ENCODE assay signal across 8 cellular contexts in genomic region chr17:75261336-75262111, GRCh38. TPM values are rescaled to one million over a fixed set of nuclear protein-coding genes. Genes with fewer than 3 reads are reported as not detected.
DNase-seq lines count a peak whose midpoint lies in the region; ATAC-seq, FAIRE-seq and TF ChIP-seq lines count a peak whose summit lies in the region.

Gene GGA3, minus strand, starts transcription at chr17:75261606. Its CDS starts 19 bp downstream, at chr17:75261587.
Gene MRPS7, plus strand, starts transcription at chr17:75261879. Its CDS starts 22 bp downstream, at chr17:75261901.

- H3K9ac ChIP-seq in IMR-90 (ENCODE audit: low read depth, low read length) (peak within 1 kb of the TSS; percentile 97), OCI-LY3 (ENCODE audit: low read length) (peak within 1 kb of the TSS; percentile 96), endothelial cell of umbilical vein (replicated peaks; ENCODE audit: extremely low read depth, insufficient read depth, low read length) (peak within 1 kb of the TSS; percentile 99)

- H2BK20ac ChIP-seq in IMR-90 (ENCODE audit: low read depth, low read length) = peak within 1 kb of the TSS; percentile 70; the same call in 1 of the 2 replicates

- H3K27me3 ChIP-seq in IMR-90 (ENCODE audit: control insufficient read depth, insufficient read depth, low read length) (no peaks in the 10 kb centered on the region), OCI-LY3 (ENCODE audit: low read depth, low read length) (no peaks in the 10 kb centered on the region), endothelial cell of umbilical vein (ENCODE audit: control insufficient read depth in 2 of 2, insufficient read depth in 2 of 2, low read length in 2 of 2) (no peaks in the 10 kb centered on the region), mononuclear cell (ENCODE audit: insufficient read depth, low read length) (no peaks in the 10 kb centered on the region)

- H2BK5ac ChIP-seq in IMR-90 (ENCODE audit: low read depth, low read length, poor library complexity, severe bottlenecking) = peak within 1 kb of the TSS; percentile 93

- TF ChIP-seq RAD21 in IMR-90 (IDR thresholded peaks at IDR 0.05; ENCODE audit: low read length) = no peak

- BruUV-seq in IMR-90 (replicated peaks; lab: Mats Ljungman, UMichigan) (TSS peak; percentile 73), endothelial cell of umbilical vein (replicated peaks; lab: Mats Ljungman, UMichigan) (no TSS peak)

- peak within 1 kb of the TSS; percentile 95 for H3K27ac ChIP-seq in IMR-90 (ENCODE audit: insufficient read depth, low read length)
- H3K27ac ChIP-seq in OCI-LY3 (ENCODE audit: low read length) = peak within 1 kb of the TSS; percentile 88
- peak within 1 kb of the TSS; percentile 97 for H3K27ac ChIP-seq in endothelial cell of umbilical vein (ENCODE audit: insufficient read depth, low read depth, low read length)

- peak within 1 kb of the TSS; percentile 95 for H3K23ac ChIP-seq in IMR-90 (ENCODE audit: low read depth, low read length)

- no peak for TF ChIP-seq CTCF in IMR-90 (conservative IDR thresholded peaks at IDR 0.05; ENCODE audit: low read depth, low read length)
- no peak for TF ChIP-seq CTCF in OCI-LY3 (IDR thresholded peaks at IDR 0.05; ENCODE audit: low read depth, low read length)
- TF ChIP-seq CTCF in endothelial cell of umbilical vein (IDR thresholded peaks at IDR 0.05; ENCODE audit: extremely low read depth in 1 of 2, insufficient read depth in 1 of 2, low read depth in 1 of 2, low read length in 2 of 2) = no peak

- H3K4me1 ChIP-seq in IMR-90 (ENCODE audit: control insufficient read depth, insufficient read depth, low read length) (peaks cover 3% of the 10 kb centered on the region), OCI-LY3 (ENCODE audit: low read length) (peaks cover 18% of the 10 kb centered on the region), endothelial cell of umbilical vein (ENCODE audit: control insufficient read depth, extremely low read depth, insufficient read depth, low read length) (peaks cover 27% of the 10 kb centered on the region), mononuclear cell (ENCODE audit: insufficient read depth, low read length) (peaks cover 54% of the 10 kb centered on the region)

- H4K91ac ChIP-seq in IMR-90 (ENCODE audit: insufficient read depth, low read depth, low read length) = peak within 1 kb of the TSS; percentile 95

- TF ChIP-seq POLR2A in IMR-90 (IDR thresholded peaks at IDR 0.05; ENCODE audit: low read depth, low read length) (peak; percentile 89), endothelial cell of umbilical vein (IDR thresholded peaks at IDR 0.05; ENCODE audit: low read depth, low read length) (peak; percentile 76)

- H3K79me1 ChIP-seq in IMR-90 (ENCODE audit: low read depth in 1 of 2, low read length in 2 of 2) = peaks cover 37 to 48% of the 10 kb centered on the region in 2 experiments

- no peaks in the 10 kb centered on the region for H3K9me3 ChIP-seq in IMR-90 (ENCODE audit: control insufficient read depth, insufficient read depth, low read length)
- H3K9me3 ChIP-seq in OCI-LY3 (ENCODE audit: insufficient read depth, low read length) = no peaks in the 10 kb centered on the region
- no peaks in the 10 kb centered on the region for H3K9me3 ChIP-seq in endothelial cell of umbilical vein (replicated peaks; ENCODE audit: control insufficient read depth, insufficient read depth, low read length)
- H3K9me3 ChIP-seq in mononuclear cell (ENCODE audit: low read depth, low read length) = no peaks in the 10 kb centered on the region

- H3K79me2 ChIP-seq in OCI-LY3 (ENCODE audit: low read length) = peaks cover 54% of the 10 kb centered on the region
- peaks cover 45% of the 10 kb centered on the region for H3K79me2 ChIP-seq in endothelial cell of umbilical vein (ENCODE audit: control insufficient read depth, insufficient read depth, low read length)

- H3K36me3 ChIP-seq in IMR-90 (ENCODE audit: control insufficient read depth, insufficient read depth, low read length) (peaks cover 20% of the 10 kb centered on the region), OCI-LY3 (replicated peaks; ENCODE audit: low read depth, low read length) (peaks cover 23% of the 10 kb centered on the region), endothelial cell of umbilical vein (ENCODE audit: control insufficient read depth in 2 of 2, extremely low read depth in 1 of 2, insufficient read depth in 2 of 2, low read length in 2 of 2) (peaks cover 3 to 8% of the 10 kb centered on the region in 2 experiments)

- peak within 1 kb of the TSS; percentile 92 for H3K4ac ChIP-seq in IMR-90 (ENCODE audit: low read depth, low read length)

- H3K14ac ChIP-seq in IMR-90 (replicated peaks; ENCODE audit: low read depth, low read length) = peak within 1 kb of the TSS; percentile 97

- peak; percentile 73 for ATAC-seq in GM21526 (IDR thresholded peaks at IDR 0.05; ENCODE audit: low FRiP score, unreplicated experiment)
- peak; percentile 98 for ATAC-seq in IMR-90 (ENCODE audit: low read depth)

- H3K18ac ChIP-seq in IMR-90 (ENCODE audit: low read depth, low read length) = peak within 1 kb of the TSS; percentile 89

- H3K4me2 ChIP-seq in IMR-90 (ENCODE audit: low read depth, low read length) = peak within 1 kb of the TSS; percentile 98
- H3K4me2 ChIP-seq in OCI-LY3 (ENCODE audit: low read length) = peak within 1 kb of the TSS; percentile 97
- peak within 1 kb of the TSS; percentile 88 for H3K4me2 ChIP-seq in endothelial cell of umbilical vein (ENCODE audit: insufficient read depth, low read length)

- H3K9me1 ChIP-seq in IMR-90 (ENCODE audit: insufficient read depth, low read length) (peaks cover 7% of the 10 kb centered on the region), endothelial cell of umbilical vein (replicated peaks; ENCODE audit: control insufficient read depth, extremely low read depth, insufficient read depth, low read length) (no peaks in the 10 kb centered on the region)

- H2AFZ ChIP-seq in IMR-90 (replicated peaks; ENCODE audit: low read length, poor library complexity) (peak within 1 kb of the TSS; percentile 94), OCI-LY3 (ENCODE audit: low read depth, low read length) (peak within 1 kb of the TSS; percentile 56; the same call in 1 of the 2 replicates), endothelial cell of umbilical vein (ENCODE audit: low read depth, low read length) (peak within 1 kb of the TSS; percentile 68)

- WGBS in IMR-90 (ENCODE audit: extremely low coverage in 2 of 2, insufficient read length in 1 of 2), 2 experiments = 1% methylated on average over 43 of the region's 69 CpGs; no CpG with 5 or more reads in 1 of the 2 experiments

- H2BK15ac ChIP-seq in IMR-90 (ENCODE audit: low read depth, low read length) = peak within 1 kb of the TSS; percentile 95

- CTCF ChIA-PET in IMR-90 (lab: Yijun Ruan, JAX) (interaction anchor here (1.2 to 3.2 kb wide), 2 partner anchors 10 to 148 kb away, joined by 5 to 18 read pairs; partner anchors contain the start of gene MIF4GD), endothelial cell of umbilical vein (lab: Charles Lee) (interaction anchor here (1.1 to 4.5 kb wide), 7 partner anchors 9 to 300 kb away, joined by 3 to 80 read pairs (median 15); partner anchors contain the start of genes MIF4GD and SLC25A19)

- peak within 1 kb of the TSS; percentile 89 for H4K5ac ChIP-seq in IMR-90 (ENCODE audit: low read depth, low read length)

- in situ Hi-C loops in Caki2 (cut with HindIII; ENCODE audit: low pct_unique_long_range_greater_than_20kb, low sequenced_read_pairs) (no loop called here), IMR-90 (cut with MboI; ENCODE audit: low sequenced_read_pairs) (no loop called here)

- H3K56ac ChIP-seq in IMR-90 (ENCODE audit: extremely low read depth, insufficient read depth, low read length) = peak within 1 kb of the TSS; percentile 96

- H2AK5ac ChIP-seq in IMR-90 (ENCODE audit: low read depth, low read length) = peak within 1 kb of the TSS; percentile 79

- peak within 1 kb of the TSS; percentile 94 for H2AK9ac ChIP-seq in IMR-90 (replicated peaks; ENCODE audit: low read depth, low read length, poor library complexity)

- peak; percentile 99 for FAIRE-seq in endothelial cell of umbilical vein (lab: Jason Lieb, UNC)

- peak within 1 kb of the TSS; percentile 91 for H3K4me3 ChIP-seq in IMR-90 (ENCODE audit: insufficient read depth, low read depth, low read length)
- peak within 1 kb of the TSS; percentile 95 for H3K4me3 ChIP-seq in OCI-LY3 (ENCODE audit: low read length)
- peak within 1 kb of the TSS; percentile 64 to 92 (median 76) for H3K4me3 ChIP-seq in endothelial cell of umbilical vein (replicated peaks in 1 of 3; ENCODE audit: insufficient read depth in 1 of 3, low read depth in 1 of 3, low read length in 3 of 3)
- H3K4me3 ChIP-seq in mononuclear cell (ENCODE audit: low read length) = peak within 1 kb of the TSS; percentile 94

- POLR2A ChIA-PET in IMR-90 (lab: Charles Lee; ENCODE audit: unreplicated experiment) = interaction anchor here (0.6 to 1.5 kb wide), 3 partner anchors 10 to 220 kb away, joined by 3 to 7 read pairs (median 4); partner anchors contain the start of gene MIF4GD
- POLR2A ChIA-PET in endothelial cell of umbilical vein (lab: Charles Lee) = interaction anchor here (0.5 to 3.2 kb wide), 5 partner anchors 9 to 31 kb away, joined by 5 to 23 read pairs (median 5); partner anchors contain the start of genes MIF4GD and SLC25A19

- peak within 1 kb of the TSS; percentile 97 for H4K8ac ChIP-seq in IMR-90 (ENCODE audit: low read depth in 2 of 2, low read length in 2 of 2)

- dilution Hi-C loops in IMR-90 (cut with HindIII; ENCODE audit: low sequenced_read_pairs, unreplicated experiment) (no loop called here), endothelial cell of umbilical vein (cut with MboI; ENCODE audit: extremely low pct_ligation_motif_present, low sequenced_read_pairs) (no loop called here)

- H4K20me1 ChIP-seq in IMR-90 (ENCODE audit: insufficient read depth, low read length) = peaks cover 22% of the 10 kb centered on the region; the same call in 1 of the 2 replicates
- no peaks in the 10 kb centered on the region; the same call in 1 of the 2 replicates for H4K20me1 ChIP-seq in OCI-LY3 (ENCODE audit: insufficient read depth, low read length)
- no peaks in the 10 kb centered on the region for H4K20me1 ChIP-seq in endothelial cell of umbilical vein (replicated peaks; ENCODE audit: control insufficient read depth, extremely low read depth, insufficient read depth, low read length)

- H2BK120ac ChIP-seq in IMR-90 (ENCODE audit: low read depth, low read length) = peak within 1 kb of the TSS; percentile 87

- DNase-seq in Caki2 (ENCODE audit: low read depth) = peak; percentile 95
- peak; percentile 90 for DNase-seq in IMR-90
- DNase-seq in activated CD8-positive, alpha-beta memory T cell treated with anti-CD3 and anti-CD28 coated beads, Interleukin-2, amount 50 U/mL, for 48 hours = peak; percentile 97
- peak; percentile 95 for DNase-seq in endothelial cell of umbilical vein (ENCODE audit: low read depth, low spot score)
- peak; percentile 90 for DNase-seq in stimulated activated CD8-positive, alpha-beta memory T cell treated with anti-CD3 and anti-CD28 coated beads, Interleukin-4, amount 100 ng/mL, for 1 hour (ENCODE audit: low read depth in 2 of 2, low spot score in 1 of 2)

- intact Hi-C loops in IMR-90 (cut with micrococcal nuclease) (no loop called here), endothelial cell of umbilical vein (cut with micrococcal nuclease) (loop anchor here (1.0 kb wide), 1 partner anchor 21 kb away; no protein-coding TSS in a partner anchor)

RNA-seq across cellular contexts. Expression of gene GGA3, which starts in this region (rescaled TPM):
- 8.7 and 14.0 TPM in 2 replicates for total RNA-seq in Caki2 (2014; rRNA removed; shearing (Covaris generic); ENCODE audit: low replicate concordance)
- total RNA-seq in IMR-90 (2012; rRNA removed) (12.8 and 15.1 TPM in 2 replicates), endothelial cell of umbilical vein (39.2 and 62.9 TPM in 2 replicates), mononuclear cell (36.9 TPM)
- polyA plus RNA-seq in IMR-90 (2012; rRNA removed) (35.2 and 37.7 TPM in 2 replicates), endothelial cell of umbilical vein (41.2 and 41.6 TPM in 2 replicates)
- polyA plus RNA-seq in IMR-90 (2012; cell fraction: cytosol; rRNA removed) = 11.8 and 16.9 TPM in 2 replicates
- 173 and 223 TPM in 2 replicates for polyA plus RNA-seq in IMR-90 (2012; cell fraction: nucleus; rRNA removed; ENCODE audit: low replicate concordance)
- 23.6 and 24.8 TPM in 2 replicates for polyA plus RNA-seq in endothelial cell of umbilical vein (2011; cell fraction: cytosol; rRNA removed)
- 226 and 231 TPM in 2 replicates for polyA plus RNA-seq in endothelial cell of umbilical vein (2011; cell fraction: nucleus; rRNA removed)
- 34.2 and 34.6 TPM in 2 replicates for polyA plus RNA-seq in endothelial cell of umbilical vein (2012)
- 46.8 and 50.6 TPM in 2 replicates for polyA minus RNA-seq in endothelial cell of umbilical vein
- polyA minus RNA-seq in endothelial cell of umbilical vein (2011; cell fraction: cytosol; rRNA and poly(A)+ RNA removed) = 15.4 TPM
- 43.3 and 47.6 TPM in 2 replicates for polyA minus RNA-seq in endothelial cell of umbilical vein (2011; cell fraction: nucleus; rRNA and poly(A)+ RNA removed)

RNA-seq across cellular contexts. Expression of gene MRPS7, which starts in this region (rescaled TPM):
- total RNA-seq in Caki2 (2014; rRNA removed; shearing (Covaris generic); ENCODE audit: low replicate concordance) = 93.0 and 129 TPM in 2 replicates
- total RNA-seq in IMR-90 (2012; rRNA removed) (55.9 and 62.5 TPM in 2 replicates), endothelial cell of umbilical vein (65.7 and 79.8 TPM in 2 replicates), mononuclear cell (27.1 TPM)
- polyA plus RNA-seq in IMR-90 (2012; rRNA removed) (60.5 and 70.3 TPM in 2 replicates), endothelial cell of umbilical vein (74.8 and 82.8 TPM in 2 replicates)
- polyA plus RNA-seq in IMR-90 (2012; cell fraction: cytosol; rRNA removed) = 35.4 and 53.8 TPM in 2 replicates
- 22.2 and 34.6 TPM in 2 replicates for polyA plus RNA-seq in IMR-90 (2012; cell fraction: nucleus; rRNA removed; ENCODE audit: low replicate concordance)
- 95.3 and 99.5 TPM in 2 replicates for polyA plus RNA-seq in endothelial cell of umbilical vein (2011; cell fraction: cytosol; rRNA removed)
- 57.9 and 62.3 TPM in 2 replicates for polyA plus RNA-seq in endothelial cell of umbilical vein (2011; cell fraction: nucleus; rRNA removed)
- polyA plus RNA-seq in endothelial cell of umbilical vein (2012) = 87.1 and 104 TPM in 2 replicates
- 51.8 and 59.3 TPM in 2 replicates for polyA minus RNA-seq in endothelial cell of umbilical vein
- 43.8 TPM for polyA minus RNA-seq in endothelial cell of umbilical vein (2011; cell fraction: cytosol; rRNA and poly(A)+ RNA removed)
- polyA minus RNA-seq in endothelial cell of umbilical vein (2011; cell fraction: nucleus; rRNA and poly(A)+ RNA removed) = 25.1 and 31.3 TPM in 2 replicates

Comparison
In these comparisons a context has a peak if more than half of its experiments do, and no peak if none do; other contexts are left out.
1. Peak in every context shown above with its lines: DNase-seq, ATAC-seq, H3K4me3 ChIP-seq and H3K27ac ChIP-seq.